In the genomic region with DNA sequence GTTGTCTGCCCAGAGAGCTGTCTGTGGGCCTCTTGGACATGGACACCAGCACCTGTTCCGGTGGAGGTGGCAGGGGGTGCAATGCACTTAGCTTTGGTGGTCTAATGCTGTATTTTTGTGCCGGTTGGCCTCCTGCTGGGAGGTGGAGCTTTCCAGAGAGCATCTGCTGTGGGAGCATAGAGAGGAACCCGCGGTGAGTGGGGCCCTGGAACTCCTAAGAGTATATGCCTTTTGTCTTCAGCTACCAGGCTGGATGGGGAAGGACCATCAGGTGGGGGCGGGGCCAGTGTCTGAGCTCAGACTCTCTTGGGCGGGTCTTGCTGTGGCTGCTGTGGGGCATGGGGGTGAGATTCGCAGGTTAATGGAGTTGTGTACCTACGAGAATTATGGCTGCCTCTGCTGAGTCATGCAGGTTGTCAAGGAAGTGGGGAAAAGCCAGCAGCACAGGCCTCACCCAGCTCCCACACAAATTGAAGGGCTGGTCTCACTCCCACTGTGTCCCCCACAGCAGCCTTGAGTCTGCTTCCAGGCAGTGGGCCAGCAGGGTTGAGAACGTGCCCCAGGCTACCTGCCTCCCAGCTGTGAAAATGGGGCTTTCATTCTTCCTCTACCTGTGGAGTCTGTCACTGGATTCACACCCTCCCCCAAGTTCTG, we compare ENCODE assay signal across 14 cellular contexts. TPM values are rescaled to one million over a fixed set of nuclear protein-coding genes. Genes with fewer than 3 reads are reported as not detected.
DNase-seq lines count a peak whose midpoint lies in the region; ATAC-seq and FAIRE-seq lines count a peak whose summit lies in the region.
"Had no signal": no experiment of that assay in that cellular context is flagged by ENCODE, and none has a peak within 500 bp of the region (broad histone marks: within the 10 kb centered on the region; RNA-seq: fewer than 3 reads in every experiment).

No MANE protein-coding gene starts in this region.

- intact Hi-C loops in sciatic nerve (cut with DNase I), result no loop called here

- H3K4me1 Mint-ChIP-seq in activated CD8-positive, alpha-beta memory T cell treated with anti-CD3 and anti-CD28 coated beads, Interleukin-2, amount 10 ng/mL, durations not matched to agents 7 days and 5 days, result peaks cover 19% of the 10 kb centered on the region

- H3K36me3 Mint-ChIP-seq in activated CD8-positive, alpha-beta memory T cell treated with anti-CD3 and anti-CD28 coated beads, Interleukin-2, amount 10 ng/mL, durations not matched to agents 7 days and 5 days, result peaks cover 2% of the 10 kb centered on the region
- H3K36me3 Mint-ChIP-seq: activated CD4-positive, alpha-beta memory T cell treated with anti-CD3 and anti-CD28 coated beads for 36 hours; T-cell had no signal

- H3K9me3 Mint-ChIP-seq in activated CD8-positive, alpha-beta memory T cell treated with anti-CD3 and anti-CD28 coated beads, Interleukin-2, amount 10 ng/mL, durations not matched to agents 7 days and 5 days (ENCODE audit: low read depth), result no peaks in the 10 kb centered on the region
- H3K9me3 Mint-ChIP-seq: activated CD4-positive, alpha-beta memory T cell treated with anti-CD3 and anti-CD28 coated beads for 36 hours; T-cell had no signal

- no peak overlapping the region for H3K4me3 Mint-ChIP-seq in activated CD8-positive, alpha-beta memory T cell treated with anti-CD3 and anti-CD28 coated beads, Interleukin-2, amount 10 ng/mL, durations not matched to agents 7 days and 5 days
- H3K4me3 Mint-ChIP-seq: activated CD4-positive, alpha-beta memory T cell treated with anti-CD3 and anti-CD28 coated beads for 36 hours; CD8-positive, alpha-beta memory T cell; T-cell had no signal

- no peak for ATAC-seq in activated CD8-positive, alpha-beta memory T cell treated with anti-CD3 and anti-CD28 coated beads, Interleukin-2, amount 10 ng/mL, durations not matched to agents 7 days and 5 days
- ATAC-seq in sciatic nerve (no peak), HG02642 (IDR thresholded peaks at IDR 0.05; ENCODE audit: poor library complexity, unreplicated experiment) (no peak)
- ATAC-seq: T-cell had no signal

- peaks cover 31% of the 10 kb centered on the region for H3K27me3 Mint-ChIP-seq in activated CD8-positive, alpha-beta memory T cell treated with anti-CD3 and anti-CD28 coated beads, Interleukin-2, amount 10 ng/mL, durations not matched to agents 7 days and 5 days

- DNase-seq in activated CD8-positive, alpha-beta memory T cell treated with anti-CD3 and anti-CD28 coated beads, Interleukin-2, amount 10 ng/mL, durations not matched to agents 7 days and 5 days, result peak; percentile 35
- no peak for DNase-seq in activated CD8-positive, alpha-beta memory T cell treated with anti-CD3 and anti-CD28 coated beads for 24 hours
- DNase-seq in KBM-7 (peak; percentile 9), ecto neural progenitor cell (ENCODE audit: low spot score) (peak; percentile 38), sciatic nerve (ENCODE audit: low spot score) (peak; percentile 39), HTR-8/SVneo (ENCODE audit: insufficient read length, low spot score) (no peak)
- DNase-seq in stimulated activated CD4-positive, alpha-beta T cell treated with anti-CD3 and anti-CD28 coated beads, Interleukin-4, amount 100 ng/mL, for 1 hour, result no peak
- DNase-seq: activated CD4-positive, alpha-beta memory T cell treated with anti-CD3 and anti-CD28 coated beads for 36 hours; CD8-positive, alpha-beta memory T cell; NCI-H774; sigmoid colon; T-cell had no signal

- CTCF ChIA-PET in activated CD8-positive, alpha-beta memory T cell treated with anti-CD3 and anti-CD28 coated beads, Interleukin-2, amount 10 ng/mL, durations not matched to agents 7 days and 5 days (lab: Charles Lee), result no interaction called here

- H3K27ac Mint-ChIP-seq in activated CD8-positive, alpha-beta memory T cell treated with anti-CD3 and anti-CD28 coated beads, Interleukin-2, amount 10 ng/mL, durations not matched to agents 7 days and 5 days, result no peak overlapping the region
- H3K27ac Mint-ChIP-seq: activated CD4-positive, alpha-beta memory T cell treated with anti-CD3 and anti-CD28 coated beads for 36 hours; CD8-positive, alpha-beta memory T cell; T-cell had no signal

- in situ Hi-C loops in KBM-7 (cut with MboI; ENCODE audit: low pct_unique_long_range_greater_than_20kb, low sequenced_read_pairs), result no loop called here

- FAIRE-seq in HTR-8/SVneo (lab: Jason Lieb, UNC), result no peak
- FAIRE-seq: G401.6 had no signal

RNA-seq across cellular contexts. Expression of gene JAKMIP3, which starts 29.0 kb away (rescaled TPM):
- total RNA-seq in activated CD8-positive, alpha-beta memory T cell treated with anti-CD3 and anti-CD28 coated beads, Interleukin-2, amount 10 ng/mL, durations not matched to agents 7 days and 5 days, result under 1 TPM; 0.19 to 0.38 TPM
- total RNA-seq in sciatic nerve, result 1.1 TPM

Comparison
In these comparisons a context has a peak if more than half of its experiments do, and no peak if none do; other contexts are left out.
1. DNase-seq: peak in activated CD8-positive, alpha-beta memory T cell treated with anti-CD3 and anti-CD28 coated beads, Interleukin-2, amount 10 ng/mL, durations not matched to agents 7 days and 5 days (single experiment), KBM-7 (single experiment), ecto neural progenitor cell (single experiment) and sciatic nerve (single experiment); none in activated CD8-positive, alpha-beta memory T cell treated with anti-CD3 and anti-CD28 coated beads for 24 hours (single experiment), HTR-8/SVneo (single experiment) and stimulated activated CD4-positive, alpha-beta T cell treated with anti-CD3 and anti-CD28 coated beads, Interleukin-4, amount 100 ng/mL, for 1 hour (single experiment).